ENCODE assay signal across 24 cellular contexts in the genomic region with DNA sequence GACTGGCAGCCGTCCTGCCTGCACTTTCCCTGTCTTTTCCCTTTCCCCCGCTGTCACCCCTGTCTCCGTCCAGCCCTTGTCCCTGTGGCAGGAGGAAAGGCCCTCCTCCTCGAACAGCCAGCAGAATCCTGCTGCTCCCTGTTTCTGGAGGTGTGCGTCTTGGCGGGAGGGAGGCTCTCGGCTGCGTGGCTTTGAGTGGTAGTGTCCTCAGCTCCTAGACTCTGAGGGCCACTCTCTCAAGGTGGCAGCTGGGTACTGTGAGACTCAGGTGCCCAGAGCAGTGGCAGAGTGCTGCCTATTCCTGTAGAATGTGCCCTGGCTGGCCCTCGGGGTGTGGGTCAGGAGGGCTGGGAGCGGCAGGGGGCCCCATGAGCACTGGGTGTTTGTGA. TPM values are rescaled to one million over a fixed set of nuclear protein-coding genes. Genes with fewer than 3 reads are reported as not detected.
"Had no signal": no experiment of that assay in that cellular context is flagged by ENCODE, and none has a peak within 500 bp of the region (broad histone marks: within the 10 kb centered on the region; RNA-seq: fewer than 3 reads in every experiment).

No MANE protein-coding gene starts in this region.

- H3K27me3 ChIP-seq: adrenal gland, body of pancreas, foreskin keratinocyte had no signal

- H3K4me3 Mint-ChIP-seq: activated CD8-positive, alpha-beta memory T cell treated with anti-CD3 and anti-CD28 coated beads, Interleukin-2, amount 10 ng/mL, durations not matched to agents 7 days and 5 days; activated naive CD4-positive, alpha-beta T cell treated with anti-CD3 and anti-CD28 coated beads, Interleukin-2, amount 50 U/mL, for 24 hours; immature natural killer cell; naive thymus-derived CD4-positive, alpha-beta T cell; stimulated activated naive CD8-positive, alpha-beta T cell treated with anti-CD3 and anti-CD28 coated beads, Interleukin-15, Interleukin-2, amounts not matched to agents 100 ng/mL and 50 ng/mL, for 24 hours; type B pancreatic cell had no signal

- H3K9me3 ChIP-seq: adrenal gland, body of pancreas had no signal

- H3K4me1 ChIP-seq: adrenal gland, foreskin keratinocyte, parathyroid adenoma had no signal

- H3K27ac ChIP-seq: adrenal gland, body of pancreas, foreskin keratinocyte, parathyroid adenoma had no signal

- H3K27me3 Mint-ChIP-seq: activated CD8-positive, alpha-beta memory T cell treated with anti-CD3 and anti-CD28 coated beads, Interleukin-2, amount 10 ng/mL, durations not matched to agents 7 days and 5 days; activated naive CD4-positive, alpha-beta T cell treated with anti-CD3 and anti-CD28 coated beads, Interleukin-2, amount 50 U/mL, for 24 hours; naive thymus-derived CD4-positive, alpha-beta T cell; stimulated activated naive CD8-positive, alpha-beta T cell treated with anti-CD3 and anti-CD28 coated beads, Interleukin-15, Interleukin-2, amounts not matched to agents 100 ng/mL and 50 ng/mL, for 24 hours; type B pancreatic cell had no signal

- H3K4me3 ChIP-seq: adrenal gland, body of pancreas had no signal

- DNase-seq: activated CD4-positive, alpha-beta T cell treated with anti-CD3 and anti-CD28 coated beads, Interleukin-2, amount 50 U/mL, for 48 hours; activated CD4-positive, CD25-positive, alpha-beta regulatory T cell treated with anti-CD3 and anti-CD28 coated beads, Interleukin-2, amount 50 U/mL, for 72 hours; activated CD8-positive, alpha-beta memory T cell treated with anti-CD3 and anti-CD28 coated beads, Interleukin-2, amount 10 ng/mL, durations not matched to agents 7 days and 5 days; activated effector memory CD4-positive, alpha-beta T cell treated with anti-CD3 and anti-CD28 coated beads, Interleukin-2, amount 50 U/mL, for 16 hours; activated T-cell treated with anti-CD3 and anti-CD28 coated beads, Interleukin-2, amount 50 U/mL, for 1 hour; adrenal gland; body of pancreas; central memory CD4-positive, alpha-beta T cell; cortex of kidney; effector CD8-positive, alpha-beta T cell; foreskin keratinocyte; immature natural killer cell; mammary epithelial cell; naive thymus-derived CD4-positive, alpha-beta T cell; retina; small intestine; stimulated activated CD4-positive, alpha-beta T cell treated with anti-CD3 and anti-CD28 coated beads, Interleukin-4, amount 100 ng/mL, for 4 hours; stimulated activated CD8-positive, alpha-beta memory T cell treated with anti-CD3 and anti-CD28 coated beads, Interleukin-4, amount 100 ng/mL, for 48 hours; SW 1271 had no signal

- ATAC-seq: activated CD8-positive, alpha-beta memory T cell treated with anti-CD3 and anti-CD28 coated beads, Interleukin-2, amount 10 ng/mL, durations not matched to agents 7 days and 5 days; body of pancreas; foreskin keratinocyte; naive thymus-derived CD4-positive, alpha-beta T cell had no signal

- H3K27ac Mint-ChIP-seq: activated naive CD4-positive, alpha-beta T cell treated with anti-CD3 and anti-CD28 coated beads, Interleukin-2, amount 50 U/mL, for 24 hours; stimulated activated naive CD8-positive, alpha-beta T cell treated with anti-CD3 and anti-CD28 coated beads, Interleukin-15, Interleukin-2, amounts not matched to agents 100 ng/mL and 50 ng/mL, for 24 hours; type B pancreatic cell had no signal

- H3K9me3 Mint-ChIP-seq: activated naive CD4-positive, alpha-beta T cell treated with anti-CD3 and anti-CD28 coated beads, Interleukin-2, amount 50 U/mL, for 24 hours; immature natural killer cell; naive thymus-derived CD4-positive, alpha-beta T cell; stimulated activated naive CD8-positive, alpha-beta T cell treated with anti-CD3 and anti-CD28 coated beads, Interleukin-15, Interleukin-2, amounts not matched to agents 100 ng/mL and 50 ng/mL, for 24 hours; type B pancreatic cell had no signal

RNA-seq across cellular contexts. Expression of a gene that starts 44.0 kb away (rescaled TPM):
- total RNA-seq: activated CD8-positive, alpha-beta memory T cell treated with anti-CD3 and anti-CD28 coated beads, Interleukin-2, amount 10 ng/mL, durations not matched to agents 7 days and 5 days; body of pancreas; foreskin keratinocyte; naive thymus-derived CD4-positive, alpha-beta T cell; SK-MEL-5 had no signal
